In genomic region chr19:14294974-14295373, GRCh38 we compare ENCODE assay signal across 7 cellular contexts.
DNase-seq lines count a peak whose midpoint lies in the region; ATAC-seq, FAIRE-seq and TF ChIP-seq lines count a peak whose summit lies in the region.
"Not testable (repeated sequence)": the region's sequence is repeated elsewhere in the genome, so short reads cannot be mapped to it uniquely, and the experiment has no call there.

No MANE protein-coding gene starts in this region.

- TF ChIP-seq RAD21 in GM12878 (IDR thresholded peaks at IDR 0.05; ENCODE audit: insufficient read depth, low read depth, low read length) = not testable (repeated sequence)

- not testable (repeated sequence) for H3K4me3 Mint-ChIP-seq in activated CD4-positive, alpha-beta memory T cell treated with anti-CD3 and anti-CD28 coated beads, Interleukin-2, amount 10 ng/mL, durations not matched to agents 7 days and 5 days

- not testable (repeated sequence) for H2BK12ac ChIP-seq in trophoblast cell (ENCODE audit: low read length)

- not testable (repeated sequence) for H3K4me1 Mint-ChIP-seq in activated CD4-positive, alpha-beta memory T cell treated with anti-CD3 and anti-CD28 coated beads, Interleukin-2, amount 10 ng/mL, durations not matched to agents 7 days and 5 days

- in situ Hi-C loops in GM12878 (cut with MboI) = not testable (repeated sequence)

- not testable (repeated sequence) for H3K9me2 ChIP-seq in Loucy (replicated peaks; ENCODE audit: low read depth, low read length)

- H2BK5ac ChIP-seq in trophoblast cell (ENCODE audit: low read depth, low read length, poor library complexity) = not testable (repeated sequence)

- H3K79me1 ChIP-seq in trophoblast cell (ENCODE audit: low read length) = not testable (repeated sequence)

- peak overlapping the region; percentile 48 for H4K8ac ChIP-seq in trophoblast cell (ENCODE audit: low read depth, low read length)

- POLR2A ChIA-PET in activated CD4-positive, alpha-beta memory T cell treated with anti-CD3 and anti-CD28 coated beads, Interleukin-2, amount 10 ng/mL, durations not matched to agents 7 days and 5 days (lab: Charles Lee) = not testable (repeated sequence)
- POLR2A ChIA-PET in GM12878 (lab: Charles Lee) = interaction anchor here (0.6 kb wide), 1 partner anchor 1131 kb away, joined by 3 read pairs; no protein-coding TSS in a partner anchor

- not testable (repeated sequence) for H3F3A ChIP-seq in Loucy (ENCODE audit: low read depth)

- H3K27me3 Mint-ChIP-seq in activated CD4-positive, alpha-beta memory T cell treated with anti-CD3 and anti-CD28 coated beads, Interleukin-2, amount 10 ng/mL, durations not matched to agents 7 days and 5 days = peaks cover 13% of the 10 kb centered on the region

- H4K91ac ChIP-seq in trophoblast cell (ENCODE audit: low read depth, low read length) = not testable (repeated sequence)

- H2AK5ac ChIP-seq in trophoblast cell (ENCODE audit: low read length) = not testable (repeated sequence)

- not testable (repeated sequence) for TF ChIP-seq EP300 in GM12878 (IDR thresholded peaks at IDR 0.05; ENCODE audit: borderline replicate concordance in 1 of 2, control insufficient read depth in 1 of 2, low read depth in 2 of 2, low read length in 2 of 2)

- H3K9me3 ChIP-seq in ES-I3 (ENCODE audit: control insufficient read depth, insufficient read depth, low read length); Loucy (ENCODE audit: insufficient read depth, low read depth, low read length); GM12878 (replicated peaks; ENCODE audit: control insufficient read depth, insufficient read depth, low read length); iPS-20b (ENCODE audit: insufficient read depth, low read depth, low read length); trophoblast cell (ENCODE audit: insufficient read depth, low read depth, low read length): not testable (repeated sequence)

- not testable (repeated sequence) for H3K36me3 ChIP-seq in ES-I3 (ENCODE audit: insufficient read depth, low read length); Loucy (ENCODE audit: insufficient read depth, low read length); GM12878 (ENCODE audit: control insufficient read depth in 2 of 2, insufficient read depth in 2 of 2, low read length in 1 of 2); iPS-20b (ENCODE audit: insufficient read depth, low read depth, low read length); trophoblast cell (ENCODE audit: control insufficient read depth in 1 of 2, insufficient read depth in 2 of 2, low read length in 2 of 2)

- peak overlapping the region; percentile 62; the same call in 1 of the 2 replicates for H3K9ac ChIP-seq in ES-I3 (ENCODE audit: low read depth, low read length)
- H3K9ac ChIP-seq in Loucy (ENCODE audit: low read depth, low read length, poor library complexity, severe bottlenecking) = peak overlapping the region; percentile 48
- H3K9ac ChIP-seq in GM12878 (ENCODE audit: control insufficient read depth, insufficient read depth, low read length); trophoblast cell (ENCODE audit: low read length): not testable (repeated sequence)
- H3K9ac ChIP-seq in iPS-20b (ENCODE audit: low read depth, low read length) = peak overlapping the region; percentile 34; the same call in 1 of the 2 replicates

- not testable (repeated sequence) for H3K4me2 ChIP-seq in Loucy (ENCODE audit: low read depth, low read length, poor library complexity, severe bottlenecking); GM12878 (ENCODE audit: control insufficient read depth, insufficient read depth); trophoblast cell (ENCODE audit: low read length)

- not testable (repeated sequence) for H3K4me1 ChIP-seq in ES-I3 (ENCODE audit: insufficient read depth, low read length); Loucy (ENCODE audit: insufficient read depth, low read length, poor library complexity, severe bottlenecking); GM12878 (ENCODE audit: control insufficient read depth, insufficient read depth, low read length); iPS-20b (ENCODE audit: insufficient read depth, low read length); trophoblast cell (ENCODE audit: control insufficient read depth in 1 of 2, insufficient read depth in 2 of 2, low read length in 2 of 2)

- not testable (repeated sequence) for H3K18ac ChIP-seq in trophoblast cell (ENCODE audit: low read length)

- WGBS in GM12878 (ENCODE audit: insufficient coverage, insufficient replicate concordance, low lambda C conversion rate, missing lambda C conversion rate) = 78% methylated on average over 5 of the region's 5 CpGs
- WGBS in trophoblast cell (ENCODE audit: extremely low coverage, insufficient coverage, insufficient read length) = no CpG with 5 or more reads among the region's 5 CpGs

- ATAC-seq in GM12878 = peak; percentile 95

- H4K20me1 ChIP-seq in Loucy (ENCODE audit: insufficient read depth, low read length, poor library complexity, severe bottlenecking); GM12878 (ENCODE audit: control insufficient read depth, insufficient read depth): not testable (repeated sequence)

- not testable (repeated sequence) for H3K27ac Mint-ChIP-seq in activated CD4-positive, alpha-beta memory T cell treated with anti-CD3 and anti-CD28 coated beads, Interleukin-2, amount 10 ng/mL, durations not matched to agents 7 days and 5 days

- H2AFZ ChIP-seq in Loucy (ENCODE audit: low read length) = peak overlapping the region; percentile 51; the same call in 1 of the 2 replicates
- not testable (repeated sequence) for H2AFZ ChIP-seq in GM12878 (ENCODE audit: control insufficient read depth, low read depth, low read length); trophoblast cell (ENCODE audit: insufficient read depth, low read length, poor library complexity)

- H2BK120ac ChIP-seq in trophoblast cell (ENCODE audit: insufficient read depth, low read length, poor library complexity) = not testable (repeated sequence)

- intact Hi-C loops in GM12878 (cut with micrococcal nuclease; ENCODE audit: unreplicated experiment) = not testable (repeated sequence)

- H3K14ac ChIP-seq in trophoblast cell (ENCODE audit: low read length) = not testable (repeated sequence)

- DNase-seq in RPMI8226 = peak; percentile 34
- DNase-seq in activated CD4-positive, alpha-beta memory T cell treated with anti-CD3 and anti-CD28 coated beads, Interleukin-2, amount 10 ng/mL, durations not matched to agents 7 days and 5 days = peak; percentile 23
- DNase-seq in GM12878 (ENCODE audit: low read depth, low spot score) = not testable (repeated sequence)
- DNase-seq in trophoblast cell = peak; percentile 11 to 45

- TF ChIP-seq POLR2A in GM12878 (IDR thresholded peaks at IDR 0.05; ENCODE audit: low read depth, low read length) = not testable (repeated sequence)

- TF ChIP-seq CTCF in Loucy (conservative IDR thresholded peaks at IDR 0.05; ENCODE audit: low read length); GM12878 (IDR thresholded peaks at IDR 0.05 in 2 of 3, conservative IDR thresholded peaks at IDR 0.05 in 1 of 3; ENCODE audit: control insufficient read depth in 2 of 3, extremely low read depth in 1 of 3, insufficient read depth in 1 of 3, low read depth in 3 of 3, low read length in 3 of 3): not testable (repeated sequence)

- not testable (repeated sequence) for H3K9me3 Mint-ChIP-seq in activated CD4-positive, alpha-beta memory T cell treated with anti-CD3 and anti-CD28 coated beads, Interleukin-2, amount 10 ng/mL, durations not matched to agents 7 days and 5 days

- not testable (repeated sequence) for H3K27ac ChIP-seq in GM12878 (ENCODE audit: control insufficient read depth, insufficient read depth); iPS-20b (ENCODE audit: low read length); trophoblast cell (ENCODE audit: low read depth, low read length)

- not testable (repeated sequence) for H3K23ac ChIP-seq in trophoblast cell (ENCODE audit: low read length)

- RAD21 ChIA-PET in GM12878 (lab: Charles Lee; ENCODE audit: unreplicated experiment) = not testable (repeated sequence)

- not testable (repeated sequence) for H3K79me2 ChIP-seq in Loucy (ENCODE audit: insufficient read depth, low read length); GM12878 (ENCODE audit: control insufficient read depth, insufficient read depth, low read length); trophoblast cell (ENCODE audit: control insufficient read depth, insufficient read depth, low read length, poor library complexity)

- CTCF ChIA-PET in activated CD4-positive, alpha-beta memory T cell treated with anti-CD3 and anti-CD28 coated beads, Interleukin-2, amount 10 ng/mL, durations not matched to agents 7 days and 5 days (lab: Charles Lee); GM12878 (lab: Yijun Ruan, JAX): not testable (repeated sequence)

- not testable (repeated sequence) for BruUV-seq in GM12878 (replicated peaks; lab: Mats Ljungman, UMichigan)

- not testable (repeated sequence) for H3K36me3 Mint-ChIP-seq in activated CD4-positive, alpha-beta memory T cell treated with anti-CD3 and anti-CD28 coated beads, Interleukin-2, amount 10 ng/mL, durations not matched to agents 7 days and 5 days (ENCODE audit: low read depth)

- H3K4me3 ChIP-seq in Loucy (ENCODE audit: low read length, poor library complexity, severe bottlenecking); GM12878; iPS-20b (ENCODE audit: low read length); trophoblast cell (ENCODE audit: low read depth, low read length): not testable (repeated sequence)

- H4K12ac ChIP-seq in trophoblast cell (ENCODE audit: low read depth, low read length) = not testable (repeated sequence)

- not testable (repeated sequence) for H3K27me3 ChIP-seq in Loucy (ENCODE audit: insufficient read depth, low read length, poor library complexity, severe bottlenecking); GM12878 (replicated peaks in 1 of 2; ENCODE audit: control insufficient read depth in 2 of 2, insufficient read depth in 2 of 2, low read length in 1 of 2); iPS-20b (ENCODE audit: insufficient read depth, low read length); trophoblast cell (ENCODE audit: insufficient read depth, low read length)

- SMC1A ChIA-PET in GM12878 (lab: Charles Lee; ENCODE audit: uncharacterized antibody, unreplicated experiment) = not testable (repeated sequence)

- FAIRE-seq in GM12878 (lab: Jason Lieb, UNC) = not testable (repeated sequence)

- H3K4ac ChIP-seq in trophoblast cell (ENCODE audit: low read depth, low read length) = not testable (repeated sequence)
